8 cellular contexts compared by ENCODE assay signal in genomic region chr7:50502001-50502684, GRCh38. TPM values are rescaled to one million over a fixed set of nuclear protein-coding genes. Genes with fewer than 3 reads are reported as not detected.
DNase-seq lines count a peak whose midpoint lies in the region; ATAC-seq and TF ChIP-seq lines count a peak whose summit lies in the region.

No MANE protein-coding gene starts in this region.

- ATAC-seq in lower lobe of right lung (peak; percentile 54 to 78), upper lobe of left lung (ENCODE audit: low FRiP score in 2 of 2) (peak; percentile 78 to 92)
- ATAC-seq in activated T-cell treated with anti-CD3 and anti-CD28 coated beads, Interleukin-2, amount 50 U/mL, for 4 hours = no peak

- H3K36me3 Mint-ChIP-seq in activated T-cell treated with anti-CD3 and anti-CD28 coated beads, Interleukin-2, amount 50 U/mL, for 4 hours (ENCODE audit: insufficient read depth) = no peaks in the 10 kb centered on the region

- H3K27me3 ChIP-seq in lower lobe of right lung (ENCODE audit: low read depth) (no peaks in the 10 kb centered on the region), upper lobe of left lung (no peaks in the 10 kb centered on the region)

- peak in 3 of 4 donors; percentile 60 to 92 (median 90) for TF ChIP-seq EP300 in upper lobe of left lung (IDR thresholded peaks at IDR 0.05)

- peaks cover 5% of the 10 kb centered on the region for H3K27me3 Mint-ChIP-seq in activated T-cell treated with anti-CD3 and anti-CD28 coated beads, Interleukin-2, amount 50 U/mL, for 4 hours (ENCODE audit: low read depth)

- H3K4me1 ChIP-seq in lower lobe of right lung (peaks cover 7% of the 10 kb centered on the region), upper lobe of left lung (peaks cover 0 to 6% (median 4%) of the 10 kb centered on the region in 4 donors)

- peak overlapping the region; percentile 61 to 80 for H3K27ac ChIP-seq in coronary artery
- H3K27ac ChIP-seq in lower lobe of right lung = peak overlapping the region; percentile 65
- peak overlapping the region in 3 of 4 donors; percentile 52 to 74 (median 69) for H3K27ac ChIP-seq in upper lobe of left lung

- H3K4me3 Mint-ChIP-seq in activated T-cell treated with anti-CD3 and anti-CD28 coated beads, Interleukin-2, amount 50 U/mL, for 4 hours = no peak overlapping the region

- DNase-seq in Jurkat, Clone E6-1 (ENCODE audit: low read depth, low spot score) = peak; percentile 28
- DNase-seq in coronary artery (ENCODE audit: low spot score) = peak; percentile 87
- DNase-seq in lower lobe of right lung = no peak
- peak in 1 of 2 donors; percentile 51 for DNase-seq in upper lobe of left lung
- DNase-seq in activated T-cell treated with anti-CD3 and anti-CD28 coated beads, Interleukin-2, amount 50 U/mL, for 4 hours = no peak
- no peak for DNase-seq in NCI-H82 treated with DMSO at 0.1 percent for 48 hours (lab: John Stamatoyannopoulos, UW; ENCODE audit: unreplicated experiment)
- no peak for DNase-seq in cerebellar nuclear complex (lab: John Stamatoyannopoulos, UW)
- no peak for DNase-seq in COLO829 (ENCODE audit: low spot score)

- TF ChIP-seq CTCF in coronary artery (IDR thresholded peaks at IDR 0.05) (no peak), lower lobe of right lung (IDR thresholded peaks at IDR 0.05) (no peak), upper lobe of left lung (IDR thresholded peaks at IDR 0.05) (no peak)

- 39 to 68% methylated on average over 5 to 8 of the region's 8 CpGs for WGBS in upper lobe of left lung, 2 donors

- no peaks in the 10 kb centered on the region for H3K9me3 ChIP-seq in lower lobe of right lung
- H3K9me3 ChIP-seq in upper lobe of left lung = no peaks in the 10 kb centered on the region

- H3K36me3 ChIP-seq in lower lobe of right lung = no peaks in the 10 kb centered on the region
- H3K36me3 ChIP-seq in upper lobe of left lung = no peaks in the 10 kb centered on the region

- H3K9me3 Mint-ChIP-seq in activated T-cell treated with anti-CD3 and anti-CD28 coated beads, Interleukin-2, amount 50 U/mL, for 4 hours = no peaks in the 10 kb centered on the region

- no peaks in the 10 kb centered on the region for H3K4me1 Mint-ChIP-seq in activated T-cell treated with anti-CD3 and anti-CD28 coated beads, Interleukin-2, amount 50 U/mL, for 4 hours (ENCODE audit: low read depth)

- no peak overlapping the region for H3K4me3 ChIP-seq in Jurkat, Clone E6-1 (ENCODE audit: low read length)
- no peak overlapping the region for H3K4me3 ChIP-seq in coronary artery
- no peak overlapping the region for H3K4me3 ChIP-seq in lower lobe of right lung
- no peak overlapping the region for H3K4me3 ChIP-seq in upper lobe of left lung

- intact Hi-C loops in lower lobe of right lung (cut with DNase I) = no loop called here

- no peak for TF ChIP-seq POLR2A in upper lobe of left lung (IDR thresholded peaks at IDR 0.05)

RNA-seq across cellular contexts. Expression of gene FIGNL1, which starts 52.0 kb away (rescaled TPM):
- polyA plus RNA-seq in Jurkat, Clone E6-1 (2012; ENCODE audit: insufficient read depth, insufficient read length) = 40.1 TPM
- 5.0 TPM for total RNA-seq in lower lobe of right lung
- 10 to 100 TPM in 2 of 6 donors, 1 to 10 TPM in 4; 1.9 to 14.7 (median 8.0) TPM for total RNA-seq in upper lobe of left lung
- 10 to 100 TPM; 27.9 to 40.7 (median 35.1) TPM for total RNA-seq in activated T-cell treated with anti-CD3 and anti-CD28 coated beads, Interleukin-2, amount 50 U/mL, for 4 hours

Comparison
In these comparisons a context has a peak if more than half of its experiments do, and no peak if none do; other contexts are left out.
1. DNase-seq: peak in Jurkat, Clone E6-1 (single experiment) and coronary artery (single experiment); none in lower lobe of right lung (single experiment), activated T-cell treated with anti-CD3 and anti-CD28 coated beads, Interleukin-2, amount 50 U/mL, for 4 hours (single experiment), NCI-H82 treated with DMSO at 0.1 percent for 48 hours (single experiment), cerebellar nuclear complex (0 of 2) and COLO829 (single experiment).
2. ATAC-seq: peak in lower lobe of right lung (2 of 2) and upper lobe of left lung (2 of 2); none in activated T-cell treated with anti-CD3 and anti-CD28 coated beads, Interleukin-2, amount 50 U/mL, for 4 hours (0 of 2).
3. Peak in every context shown above with its lines, with median percentiles within 50 percentile points of each other: H3K27ac ChIP-seq.